ENCODE assay signal across 8 cellular contexts in the genomic region with DNA sequence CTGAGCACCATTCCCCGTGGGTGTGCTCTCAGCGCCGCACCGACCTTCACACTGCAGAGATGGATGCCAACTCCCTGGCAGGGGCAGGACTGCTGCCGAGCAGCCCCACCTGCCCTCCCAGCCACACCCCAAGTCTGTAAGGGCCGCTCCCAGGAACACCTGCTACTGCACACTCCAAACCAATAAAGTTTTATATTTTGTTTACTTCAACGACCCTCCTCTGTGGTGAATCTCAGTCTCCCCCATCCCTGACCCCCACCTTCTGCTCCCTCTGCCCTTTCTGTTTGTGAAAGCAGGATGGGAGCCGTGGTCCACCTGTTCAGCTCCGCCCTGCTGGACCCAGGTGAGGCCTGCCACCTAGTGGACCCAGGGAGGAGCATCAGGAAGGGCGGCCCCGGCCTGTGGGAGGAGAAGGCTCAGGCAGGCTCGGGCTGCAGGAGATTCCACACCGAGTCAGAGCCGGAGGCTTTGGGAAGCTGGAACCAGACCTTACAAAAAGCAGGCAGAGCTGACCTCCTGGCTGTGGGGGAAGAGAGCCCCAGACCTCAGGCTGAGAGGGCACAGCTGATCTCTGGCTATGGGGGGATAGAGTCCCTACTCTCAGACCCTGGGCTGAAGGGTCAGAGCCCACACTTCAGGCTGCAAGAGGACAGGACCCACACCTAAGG. TPM values are rescaled to one million over a fixed set of nuclear protein-coding genes. Genes with fewer than 3 reads are reported as not detected.
DNase-seq lines count a peak whose midpoint lies in the region; TF ChIP-seq lines count a peak whose summit lies in the region.

No MANE protein-coding gene starts in this region.

- DNase-seq in Jurkat, Clone E6-1 (ENCODE audit: low read depth, low spot score): peak; percentile 9
- DNase-seq in Peyer's patch (peak; percentile 75 to 95 (median 94)), fibroblast of the aortic adventitia (ENCODE audit: low read depth) (peak; percentile 58), neuronal stem cell (ENCODE audit: low spot score) (no peak), superior temporal gyrus (ENCODE audit: extremely low spot score) (peak; percentile 68), GF-D8 (lab: John Stamatoyannopoulos, UW) (no peak)
- DNase-seq in activated T-cell treated with anti-CD3 and anti-CD28 coated beads, Interleukin-2, amount 50 U/mL, for 48 hours: peak; percentile 81 to 84

- H3K27ac ChIP-seq in Peyer's patch: peak overlapping the region in 3 of 4 donors; percentile 70 to 88 (median 85)
- H3K27ac ChIP-seq in neuronal stem cell (replicated peaks; ENCODE audit: low read length): no peak overlapping the region

- H3K27me3 ChIP-seq in Peyer's patch (no peaks in the 10 kb centered on the region), neuronal stem cell (ENCODE audit: control insufficient read depth in 3 of 3, insufficient read depth in 3 of 3, low read depth in 1 of 3, low read length in 3 of 3) (peaks cover 0 to 8% (median 0%) of the 10 kb centered on the region in 3 experiments)

- H2BK12ac ChIP-seq in neuronal stem cell (ENCODE audit: low read length): peak overlapping the region; percentile 84

- peak overlapping the region; percentile 92 for H3K18ac ChIP-seq in neuronal stem cell (ENCODE audit: low read length)

- H3K4me2 ChIP-seq in neuronal stem cell (ENCODE audit: insufficient read depth, low read length, poor library complexity, severe bottlenecking): no peak overlapping the region

- no peak overlapping the region for H4K8ac ChIP-seq in neuronal stem cell (ENCODE audit: low read depth, low read length)

- peak overlapping the region; percentile 9 for H3K9ac ChIP-seq in neuronal stem cell (ENCODE audit: low read depth, low read length, poor library complexity)

- H3K4me3 ChIP-seq in GM12875 (ENCODE audit: low read depth, low read length): no peak overlapping the region
- H3K4me3 ChIP-seq in Jurkat, Clone E6-1 (ENCODE audit: low read length): no peak overlapping the region
- peak overlapping the region in 2 of 4 donors; percentile 1 to 52 for H3K4me3 ChIP-seq in Peyer's patch
- no peak overlapping the region for H3K4me3 ChIP-seq in fibroblast of the aortic adventitia (ENCODE audit: low read depth, low read length)
- no peak overlapping the region for H3K4me3 ChIP-seq in neuronal stem cell (ENCODE audit: low read length in 2 of 2)

- H2BK120ac ChIP-seq in neuronal stem cell (ENCODE audit: low read depth, low read length): no peak overlapping the region

- WGBS in neuronal stem cell (ENCODE audit: extremely low coverage in 2 of 2, insufficient read length in 2 of 2, insufficient replicate concordance in 1 of 2), 2 donors: no CpG with 5 or more reads among the region's 14 CpGs

- H3K36me3 ChIP-seq in Peyer's patch: peaks cover 0 to 6% (median 0%) of the 10 kb centered on the region in 3 donors
- no peaks in the 10 kb centered on the region for H3K36me3 ChIP-seq in neuronal stem cell (replicated peaks in 1 of 2; ENCODE audit: control insufficient read depth in 2 of 2, insufficient read depth in 2 of 2, low read length in 2 of 2)

- H3K9me3 ChIP-seq in Peyer's patch: no peaks in the 10 kb centered on the region
- no peaks in the 10 kb centered on the region for H3K9me3 ChIP-seq in neuronal stem cell (replicated peaks in 1 of 2; ENCODE audit: control insufficient read depth in 2 of 2, insufficient read depth in 1 of 2, low read depth in 1 of 2, low read length in 2 of 2)

- TF ChIP-seq CTCF in GM12875 (IDR thresholded peaks at IDR 0.05; ENCODE audit: borderline replicate concordance, insufficient read depth, low read depth, low read length) (peak; percentile 93), Peyer's patch (IDR thresholded peaks at IDR 0.05) (peak; percentile 74 to 98 (median 91)), fibroblast of the aortic adventitia (IDR thresholded peaks at IDR 0.05; ENCODE audit: insufficient read depth, low read length) (peak; percentile 87)

- peak overlapping the region; percentile 75 for H2BK5ac ChIP-seq in neuronal stem cell (ENCODE audit: low read length)

- peak overlapping the region; percentile 80 for H2AFZ ChIP-seq in neuronal stem cell (ENCODE audit: low read length)

- H2BK15ac ChIP-seq in neuronal stem cell (ENCODE audit: low read length): peak overlapping the region; percentile 49

- H2AK5ac ChIP-seq in neuronal stem cell (ENCODE audit: low read depth, low read length): peak overlapping the region; percentile 47

- H3K14ac ChIP-seq in neuronal stem cell (ENCODE audit: low read length): peak overlapping the region; percentile 56

- H3K4me1 ChIP-seq in Peyer's patch (peaks cover 0 to 28% (median 3%) of the 10 kb centered on the region in 4 donors), neuronal stem cell (ENCODE audit: control insufficient read depth in 2 of 2, insufficient read depth in 1 of 2, low read depth in 1 of 2, low read length in 2 of 2) (peaks cover 2 to 6% of the 10 kb centered on the region in 2 donors)

- H4K91ac ChIP-seq in neuronal stem cell (ENCODE audit: low read depth, low read length, poor library complexity): no peak overlapping the region

- peaks cover 4% of the 10 kb centered on the region for H3K79me1 ChIP-seq in neuronal stem cell (ENCODE audit: low read depth, low read length)

- H3K23ac ChIP-seq in neuronal stem cell (ENCODE audit: low read depth, low read length, poor library complexity): peak overlapping the region; percentile 65

- H3K4ac ChIP-seq in neuronal stem cell (ENCODE audit: low read length): no peak overlapping the region

- peak; percentile 51 to 86 for TF ChIP-seq POLR2A in Peyer's patch (IDR thresholded peaks at IDR 0.05)

RNA-seq across cellular contexts. Expression of a gene that starts 1.0 kb away (rescaled TPM):
- polyA plus RNA-seq in Jurkat, Clone E6-1 (2012; ENCODE audit: insufficient read depth, insufficient read length): not detected
- total RNA-seq in Peyer's patch (10 to 100 TPM in 3 of 4 donors, 1 to 10 TPM in 1; 2.5 to 42.4 (median 32.7) TPM), fibroblast of the aortic adventitia (ENCODE audit: low replicate concordance) (not detected in 2 replicates)
- polyA plus RNA-seq in neuronal stem cell (2013, experiment 1 of 2): not detected
- not detected for polyA plus RNA-seq in neuronal stem cell (2013, experiment 2 of 2)

RNA-seq across cellular contexts. Expression of a gene that starts 5.3 kb away (rescaled TPM):
- 0.75 TPM for polyA plus RNA-seq in Jurkat, Clone E6-1 (2012; ENCODE audit: insufficient read depth, insufficient read length)
- total RNA-seq in Peyer's patch (100 to 1,000 TPM in 1 of 4 donors, 10 to 100 TPM in 3; 32.2 to 127 (median 69.5) TPM), fibroblast of the aortic adventitia (ENCODE audit: low replicate concordance) (0.54 and 0.65 TPM in 2 replicates)
- 0.33 TPM for polyA plus RNA-seq in neuronal stem cell (2013, experiment 1 of 2)
- 0.32 TPM for polyA plus RNA-seq in neuronal stem cell (2013, experiment 2 of 2)

RNA-seq across cellular contexts. Expression of a gene that starts 17.3 kb away (rescaled TPM):
- not detected for polyA plus RNA-seq in Jurkat, Clone E6-1 (2012; ENCODE audit: insufficient read depth, insufficient read length)
- 100 to 1,000 TPM in 3 of 4 donors, 10 to 100 TPM in 1; 50.3 to 502 (median 337) TPM for total RNA-seq in Peyer's patch
- total RNA-seq in fibroblast of the aortic adventitia (ENCODE audit: low replicate concordance): 41.0 and 114 TPM in 2 replicates
- polyA plus RNA-seq in neuronal stem cell (2013, experiment 1 of 2): 11.5 TPM
- polyA plus RNA-seq in neuronal stem cell (2013, experiment 2 of 2): 11.4 TPM

RNA-seq across cellular contexts. Expression of a gene that starts 57.2 kb away (rescaled TPM):
- 45.3 TPM for polyA plus RNA-seq in Jurkat, Clone E6-1 (2012; ENCODE audit: insufficient read depth, insufficient read length)
- 10 to 100 TPM; 20.0 to 63.5 (median 37.7) TPM for total RNA-seq in Peyer's patch
- total RNA-seq in fibroblast of the aortic adventitia (ENCODE audit: low replicate concordance): 19.3 and 76.5 TPM in 2 replicates
- polyA plus RNA-seq in neuronal stem cell (2013, experiment 1 of 2): 40.8 TPM
- 41.5 TPM for polyA plus RNA-seq in neuronal stem cell (2013, experiment 2 of 2)

Comparison
In these comparisons a context has a peak if more than half of its experiments do, and no peak if none do; other contexts are left out.
1. DNase-seq: peak in Jurkat, Clone E6-1 (single experiment), Peyer's patch (3 of 3), activated T-cell treated with anti-CD3 and anti-CD28 coated beads, Interleukin-2, amount 50 U/mL, for 48 hours (2 of 2), fibroblast of the aortic adventitia (single experiment) and superior temporal gyrus (single experiment); none in neuronal stem cell (single experiment) and GF-D8 (single experiment).
2. RNA of a gene that starts 5.3 kb away (total RNA-seq): 32.2 to 127 TPM in Peyer's patch; 0.54 to 0.65 TPM in fibroblast of the aortic adventitia; every median in the first group is over 10 times any median in the second.
3. Peak in every context shown above with its lines, with median percentiles within 50 percentile points of each other: CTCF ChIP-seq.